Comparison of ENCODE assay signal across 11 cellular contexts in the genomic region with DNA sequence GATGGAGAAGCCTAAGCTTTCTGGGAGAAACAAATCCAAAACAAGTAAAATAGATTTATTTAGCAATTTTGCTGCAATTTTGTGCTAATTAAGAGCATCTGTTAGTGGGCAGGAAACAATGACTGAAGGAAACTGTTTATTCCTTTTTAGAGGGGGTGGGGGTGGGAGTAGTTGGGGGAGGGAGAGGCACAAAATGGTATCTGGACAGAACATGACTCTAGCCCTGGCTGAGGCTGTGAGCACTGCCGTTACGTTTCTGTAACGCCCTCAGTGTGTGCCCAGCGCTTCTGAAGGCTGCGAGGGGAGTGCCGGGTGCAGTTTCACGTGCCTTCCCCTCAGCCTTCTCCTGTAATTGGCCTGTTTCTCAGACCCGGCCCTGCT. TPM values are rescaled to one million over a fixed set of nuclear protein-coding genes. Genes with fewer than 3 reads are reported as not detected.
DNase-seq lines count a peak whose midpoint lies in the region; ATAC-seq and TF ChIP-seq lines count a peak whose summit lies in the region.
"Had no signal": no experiment of that assay in that cellular context is flagged by ENCODE, and none has a peak within 500 bp of the region (broad histone marks: within the 10 kb centered on the region; RNA-seq: fewer than 3 reads in every experiment).

No MANE protein-coding gene starts in this region.

- H3K4me1 ChIP-seq in SJSA1 (replicated peaks) (peaks cover 65% of the 10 kb centered on the region), psoas muscle (no peaks in the 10 kb centered on the region)

- H3K4me1 Mint-ChIP-seq in activated CD4-positive, alpha-beta T cell treated with anti-CD3 and anti-CD28 coated beads, Interleukin-2, amount 10 ng/mL, durations not matched to agents 24 days and 14 days: no peaks in the 10 kb centered on the region

- H3K4me3 ChIP-seq in SJSA1 (peak overlapping the region; percentile 19), fibroblast of villous mesenchyme (ENCODE audit: low read depth, low read length) (peak overlapping the region; percentile 26), psoas muscle (peak overlapping the region; percentile 36)

- ATAC-seq in psoas muscle (no peak), GM21737 (IDR thresholded peaks at IDR 0.05; ENCODE audit: unreplicated experiment) (no peak)

- peaks cover 4% of the 10 kb centered on the region for H3K27me3 Mint-ChIP-seq in activated CD4-positive, alpha-beta T cell treated with anti-CD3 and anti-CD28 coated beads, Interleukin-2, amount 10 ng/mL, durations not matched to agents 24 days and 14 days

- peak overlapping the region; percentile 93 for H3K27ac ChIP-seq in SJSA1
- H3K27ac ChIP-seq in psoas muscle: no peak overlapping the region
- H3K27ac ChIP-seq: C4-2B had no signal

- DNase-seq in AG08395 (ENCODE audit: low spot score): peak; percentile 53
- DNase-seq in SJSA1 (ENCODE audit: low read depth in 1 of 2, low spot score in 2 of 2): peak in 1 of 2 experiments; percentile 75
- DNase-seq in fibroblast of villous mesenchyme (ENCODE audit: low read depth): peak; percentile 22
- no peak for DNase-seq in psoas muscle
- no peak for DNase-seq in OCI-M1 (lab: John Stamatoyannopoulos, UW)
- DNase-seq in GM10266 (ENCODE audit: extremely low spot score): no peak
- no peak for DNase-seq in activated CD4-positive, alpha-beta T cell treated with anti-CD3 and anti-CD28 coated beads, Interleukin-2, amount 10 ng/mL, durations not matched to agents 24 days and 14 days
- DNase-seq: NCI-H510A had no signal

- no peak overlapping the region for H3K27ac Mint-ChIP-seq in activated CD4-positive, alpha-beta T cell treated with anti-CD3 and anti-CD28 coated beads, Interleukin-2, amount 10 ng/mL, durations not matched to agents 24 days and 14 days

- TF ChIP-seq CTCF in fibroblast of villous mesenchyme (IDR thresholded peaks at IDR 0.05; ENCODE audit: insufficient read depth, low read depth, low read length) (no peak), psoas muscle (IDR thresholded peaks at IDR 0.05) (no peak), GM10266 (IDR thresholded peaks at IDR 0.05; ENCODE audit: control insufficient read depth, insufficient read depth, low read depth, missing control alignments) (no peak)

- H3K27me3 ChIP-seq in SJSA1 (replicated peaks): no peaks in the 10 kb centered on the region
- H3K27me3 ChIP-seq in psoas muscle (ENCODE audit: insufficient read depth in 3 of 3, low read length in 2 of 3): no peaks in the 10 kb centered on the region

- no peaks in the 10 kb centered on the region for H3K9me3 Mint-ChIP-seq in activated CD4-positive, alpha-beta T cell treated with anti-CD3 and anti-CD28 coated beads, Interleukin-2, amount 10 ng/mL, durations not matched to agents 24 days and 14 days

- intact Hi-C loops in psoas muscle (cut with DNase I): no loop called here
- intact Hi-C loops in activated CD4-positive, alpha-beta T cell treated with anti-CD3 and anti-CD28 coated beads, Interleukin-2, amount 10 ng/mL, durations not matched to agents 24 days and 14 days (cut with micrococcal nuclease): no loop called here

- H3K4me3 Mint-ChIP-seq in activated CD4-positive, alpha-beta T cell treated with anti-CD3 and anti-CD28 coated beads, Interleukin-2, amount 10 ng/mL, durations not matched to agents 24 days and 14 days: no peak overlapping the region

- 29 to 39% (median 33%) methylated on average over 8 of the region's 8 CpGs for WGBS in psoas muscle, 3 donors

- H3K9me3 ChIP-seq in SJSA1 (replicated peaks) (no peaks in the 10 kb centered on the region), psoas muscle (no peaks in the 10 kb centered on the region)

- H3K36me3 Mint-ChIP-seq in activated CD4-positive, alpha-beta T cell treated with anti-CD3 and anti-CD28 coated beads, Interleukin-2, amount 10 ng/mL, durations not matched to agents 24 days and 14 days (ENCODE audit: low read depth): no peaks in the 10 kb centered on the region

- H3K36me3 ChIP-seq in SJSA1 (no peaks in the 10 kb centered on the region), psoas muscle (ENCODE audit: insufficient read depth in 1 of 2, low read depth in 1 of 2) (no peaks in the 10 kb centered on the region)

RNA-seq across cellular contexts. Expression of a gene that starts 28.8 kb away (rescaled TPM):
- total RNA-seq in SJSA1 (2014; rRNA removed; shearing (Covaris generic)): 0.58 TPM in 1 of 2 replicates, not detected in the other
- total RNA-seq in fibroblast of villous mesenchyme (0.32 TPM in 1 of 2 replicates, not detected in the other), psoas muscle (not detected)
- under 1 TPM in 1 of 3 donors, not detected in 2; 0.04 TPM for polyA plus RNA-seq in psoas muscle
- total RNA-seq in activated CD4-positive, alpha-beta T cell treated with anti-CD3 and anti-CD28 coated beads, Interleukin-2, amount 10 ng/mL, durations not matched to agents 24 days and 14 days: not detected in 2 replicates
- total RNA-seq: activated CD8-positive, alpha-beta memory T cell treated with anti-CD3 and anti-CD28 coated beads for 36 hours had no signal

Comparison
In these comparisons a context has a peak if more than half of its experiments do, and no peak if none do; other contexts are left out.
1. DNase-seq: peak in AG08395 (single experiment) and fibroblast of villous mesenchyme (single experiment); none in psoas muscle (0 of 2), OCI-M1 (single experiment), GM10266 (single experiment) and activated CD4-positive, alpha-beta T cell treated with anti-CD3 and anti-CD28 coated beads, Interleukin-2, amount 10 ng/mL, durations not matched to agents 24 days and 14 days (single experiment).
2. Peak in every context shown above with its lines, with median percentiles within 50 percentile points of each other: H3K4me3 ChIP-seq.